In genomic region chr2:121564905-121565304, GRCh38 we compare ENCODE assay signal across 32 cellular contexts. TPM values are rescaled to one million over a fixed set of nuclear protein-coding genes. Genes with fewer than 3 reads are reported as not detected.
DNase-seq lines count a peak whose midpoint lies in the region; ATAC-seq and TF ChIP-seq lines count a peak whose summit lies in the region.
"Had no signal": no experiment of that assay in that cellular context is flagged by ENCODE, and none has a peak within 500 bp of the region (broad histone marks: within the 10 kb centered on the region; RNA-seq: fewer than 3 reads in every experiment).

No MANE protein-coding gene starts in this region.

- peak overlapping the region; percentile 49 to 64 (median 56) for H3K4me3 ChIP-seq in skeletal muscle tissue (ENCODE audit: low read length in 3 of 3)
- H3K4me3 ChIP-seq: breast epithelium, colonic mucosa, left lung, pancreas, PC-9 had no signal

- no peak for TF ChIP-seq CTCF in mesothelial cell of epicardium (IDR thresholded peaks at IDR 0.05; ENCODE audit: unreplicated experiment)

- H3K9ac ChIP-seq in skeletal muscle tissue (ENCODE audit: low read depth in 1 of 3, low read length in 3 of 3) = peak overlapping the region; percentile 64 to 96 (median 82)
- H3K9ac ChIP-seq: KMS-11 had no signal

- H3K9me3 ChIP-seq in skeletal muscle tissue (ENCODE audit: control insufficient read depth in 3 of 3, low read length in 3 of 3) = no peaks in the 10 kb centered on the region
- H3K9me3 ChIP-seq: breast epithelium, colonic mucosa, left lung, pancreas had no signal

- no peak for DNase-seq in activated naive CD8-positive, alpha-beta T cell treated with anti-CD3 and anti-CD28 coated beads for 36 hours
- no peak for DNase-seq in activated naive CD8-positive, alpha-beta T cell treated with anti-CD3 and anti-CD28 coated beads, Interleukin-2, amount 50 U/mL, for 24 hours
- no peak for DNase-seq in mesothelial cell of epicardium (ENCODE audit: low spot score in 2 of 2, unreplicated experiment in 2 of 2)
- DNase-seq in stimulated activated CD4-positive, alpha-beta T cell treated with anti-CD3 and anti-CD28 coated beads, Interleukin-15, amount 100 ng/mL, for 24 hours = no peak
- no peak for DNase-seq in NK-92 (lab: John Stamatoyannopoulos, UW; ENCODE audit: unreplicated experiment)
- DNase-seq in caudate nucleus (lab: John Stamatoyannopoulos, UW) = no peak
- DNase-seq: activated CD4-positive, alpha-beta T cell treated with anti-CD3 and anti-CD28 coated beads, Interleukin-2, amount 50 U/mL, for 4 hours; activated naive CD4-positive, alpha-beta T cell treated with anti-CD3 and anti-CD28 coated beads for 36 hours; amygdala; Calu3; colonic mucosa; DMS79; effector memory CD4-positive, alpha-beta T cell; H9; left lung; naive thymus-derived CD4-positive, alpha-beta T cell; NCI-H2029 treated with DMSO at 0.1 percent for 48 hours; NCI-H2227 treated with DMSO at 0.1 percent for 48 hours; NCI-H526 treated with DMSO at 0.1 percent for 48 hours; pancreas; PC-9; stimulated activated naive B cell treated with anti-CD40 and anti-IgM and Interleukin-4, amounts not matched to agents 10 μg/mL and 1 μg/mL and 100 μg/mL, for 72 hours; T-helper 2 cell had no signal

- no peaks in the 10 kb centered on the region for H3K36me3 ChIP-seq in skeletal muscle tissue (ENCODE audit: control insufficient read depth in 3 of 3, insufficient read depth in 3 of 3, low read length in 3 of 3)
- H3K36me3 ChIP-seq: breast epithelium, colonic mucosa, left lung, pancreas had no signal

- peak; percentile 75 for ATAC-seq in activated naive CD8-positive, alpha-beta T cell treated with anti-CD3 and anti-CD28 coated beads, Interleukin-2, amount 50 U/mL, for 24 hours
- ATAC-seq: left lung; naive thymus-derived CD4-positive, alpha-beta T cell; stimulated activated naive B cell treated with anti-CD40 and anti-IgM and Interleukin-4, amounts not matched to agents 10 μg/mL and 1 μg/mL and 100 μg/mL, for 72 hours had no signal

- H3K4me1 ChIP-seq in skeletal muscle tissue (ENCODE audit: control insufficient read depth in 3 of 3, insufficient read depth in 3 of 3, low read length in 3 of 3) = peaks cover 70 to 78% (median 73%) of the 10 kb centered on the region in 3 donors
- H3K4me1 ChIP-seq: colonic mucosa had no signal

- no peaks in the 10 kb centered on the region for H3K27me3 Mint-ChIP-seq in activated naive CD8-positive, alpha-beta T cell
- H3K27me3 Mint-ChIP-seq in activated naive CD8-positive, alpha-beta T cell treated with anti-CD3 and anti-CD28 coated beads for 36 hours = no peaks in the 10 kb centered on the region
- no peaks in the 10 kb centered on the region for H3K27me3 Mint-ChIP-seq in activated naive CD8-positive, alpha-beta T cell treated with anti-CD3 and anti-CD28 coated beads, Interleukin-2, amount 50 U/mL, for 24 hours
- no peaks in the 10 kb centered on the region for H3K27me3 Mint-ChIP-seq in mesothelial cell of epicardium (ENCODE audit: low read depth)
- H3K27me3 Mint-ChIP-seq: naive thymus-derived CD4-positive, alpha-beta T cell; stimulated activated naive B cell treated with anti-CD40 and anti-IgM and Interleukin-4, amounts not matched to agents 10 μg/mL and 1 μg/mL and 100 μg/mL, for 72 hours had no signal

- H3K27ac Mint-ChIP-seq in activated naive CD8-positive, alpha-beta T cell = peak overlapping the region; percentile 52
- no peak overlapping the region for H3K27ac Mint-ChIP-seq in activated naive CD8-positive, alpha-beta T cell treated with anti-CD3 and anti-CD28 coated beads for 36 hours
- H3K27ac Mint-ChIP-seq in activated naive CD8-positive, alpha-beta T cell treated with anti-CD3 and anti-CD28 coated beads, Interleukin-2, amount 50 U/mL, for 24 hours = no peak overlapping the region
- H3K27ac Mint-ChIP-seq in mesothelial cell of epicardium = peak overlapping the region; percentile 84
- H3K27ac Mint-ChIP-seq: activated naive CD4-positive, alpha-beta T cell treated with anti-CD3 and anti-CD28 coated beads for 36 hours; activated T-helper 1 cell treated with anti-CD3 and anti-CD28 coated beads, Interleukin-12 subunit alpha, Interleukin-12 subunit beta, Interleukin-2, Interleukin-4 antibody, amounts not matched to agents 30 ng/mL and 10 ng/mL and 1 ng/mL, durations not matched to agents 14 hours and 24 hours and 36 hours; stimulated activated naive B cell treated with anti-CD40 and anti-IgM and Interleukin-4, amounts not matched to agents 10 μg/mL and 1 μg/mL and 100 μg/mL, for 72 hours had no signal

- H3K9me3 Mint-ChIP-seq in activated naive CD8-positive, alpha-beta T cell (ENCODE audit: low read depth) = no peaks in the 10 kb centered on the region
- peaks cover 5% of the 10 kb centered on the region for H3K9me3 Mint-ChIP-seq in activated naive CD8-positive, alpha-beta T cell treated with anti-CD3 and anti-CD28 coated beads for 36 hours
- peaks cover 4% of the 10 kb centered on the region for H3K9me3 Mint-ChIP-seq in activated naive CD8-positive, alpha-beta T cell treated with anti-CD3 and anti-CD28 coated beads, Interleukin-2, amount 50 U/mL, for 24 hours
- H3K9me3 Mint-ChIP-seq in mesothelial cell of epicardium = peaks cover 6% of the 10 kb centered on the region
- H3K9me3 Mint-ChIP-seq: activated naive CD4-positive, alpha-beta T cell treated with anti-CD3 and anti-CD28 coated beads for 36 hours; activated T-helper 1 cell treated with anti-CD3 and anti-CD28 coated beads, Interleukin-12 subunit alpha, Interleukin-12 subunit beta, Interleukin-2, Interleukin-4 antibody, amounts not matched to agents 30 ng/mL and 10 ng/mL and 1 ng/mL, durations not matched to agents 14 hours and 24 hours and 36 hours had no signal

- no peak overlapping the region for H3K4me3 Mint-ChIP-seq in activated naive CD8-positive, alpha-beta T cell
- H3K4me3 Mint-ChIP-seq in activated naive CD8-positive, alpha-beta T cell treated with anti-CD3 and anti-CD28 coated beads for 36 hours = no peak overlapping the region
- no peak overlapping the region for H3K4me3 Mint-ChIP-seq in activated naive CD8-positive, alpha-beta T cell treated with anti-CD3 and anti-CD28 coated beads, Interleukin-2, amount 50 U/mL, for 24 hours
- no peak overlapping the region for H3K4me3 Mint-ChIP-seq in mesothelial cell of epicardium
- H3K4me3 Mint-ChIP-seq: activated naive CD4-positive, alpha-beta T cell treated with anti-CD3 and anti-CD28 coated beads for 36 hours; activated T-helper 1 cell treated with anti-CD3 and anti-CD28 coated beads, Interleukin-12 subunit alpha, Interleukin-12 subunit beta, Interleukin-2, Interleukin-4 antibody, amounts not matched to agents 30 ng/mL and 10 ng/mL and 1 ng/mL, durations not matched to agents 14 hours and 24 hours and 36 hours; H9; stimulated activated naive B cell treated with anti-CD40 and anti-IgM and Interleukin-4, amounts not matched to agents 10 μg/mL and 1 μg/mL and 100 μg/mL, for 72 hours had no signal

- H3K27ac ChIP-seq in skeletal muscle tissue (ENCODE audit: low read depth, low read length) (peak overlapping the region; percentile 90), caudate nucleus (ENCODE audit: low read depth, low read length) (no peak overlapping the region)
- H3K27ac ChIP-seq: C4-2B, colonic mucosa, epithelial cell of prostate, KMS-11, left lung, pancreas, PC-9 had no signal

- H3K4me1 Mint-ChIP-seq in activated naive CD8-positive, alpha-beta T cell (ENCODE audit: low read depth) = peaks cover 73% of the 10 kb centered on the region
- peaks cover 56% of the 10 kb centered on the region for H3K4me1 Mint-ChIP-seq in activated naive CD8-positive, alpha-beta T cell treated with anti-CD3 and anti-CD28 coated beads for 36 hours
- H3K4me1 Mint-ChIP-seq in activated naive CD8-positive, alpha-beta T cell treated with anti-CD3 and anti-CD28 coated beads, Interleukin-2, amount 50 U/mL, for 24 hours = peaks cover 55% of the 10 kb centered on the region
- peaks cover 27% of the 10 kb centered on the region for H3K4me1 Mint-ChIP-seq in mesothelial cell of epicardium

- peaks cover 10% of the 10 kb centered on the region for H3K36me3 Mint-ChIP-seq in activated naive CD8-positive, alpha-beta T cell
- H3K36me3 Mint-ChIP-seq in activated naive CD8-positive, alpha-beta T cell treated with anti-CD3 and anti-CD28 coated beads for 36 hours = peaks cover 21% of the 10 kb centered on the region
- peaks cover 21% of the 10 kb centered on the region for H3K36me3 Mint-ChIP-seq in activated naive CD8-positive, alpha-beta T cell treated with anti-CD3 and anti-CD28 coated beads, Interleukin-2, amount 50 U/mL, for 24 hours (ENCODE audit: low read depth)
- H3K36me3 Mint-ChIP-seq in mesothelial cell of epicardium = peaks cover 3% of the 10 kb centered on the region

- no peaks in the 10 kb centered on the region for H3K27me3 ChIP-seq in skeletal muscle tissue (ENCODE audit: control insufficient read depth in 3 of 3, insufficient read depth in 3 of 3, low read length in 3 of 3)
- H3K27me3 ChIP-seq: breast epithelium, colonic mucosa, left lung, pancreas had no signal

RNA-seq across cellular contexts. Expression of gene RNU4ATAC, which starts 34.2 kb away (rescaled TPM):
- total RNA-seq in activated naive CD8-positive, alpha-beta T cell treated with anti-CD3 and anti-CD28 coated beads for 36 hours = not detected
- not detected in 3 replicates for total RNA-seq in mesothelial cell of epicardium
- total RNA-seq in skeletal muscle tissue = not detected
- total RNA-seq: A172; activated naive CD4-positive, alpha-beta T cell treated with anti-CD3 and anti-CD28 coated beads for 36 hours; activated T-helper 1 cell treated with anti-CD3 and anti-CD28 coated beads, Interleukin-12 subunit alpha, Interleukin-12 subunit beta, Interleukin-2, Interleukin-4 antibody, amounts not matched to agents 30 ng/mL and 10 ng/mL and 1 ng/mL, durations not matched to agents 14 hours and 24 hours and 36 hours; breast epithelium; Calu3; colonic mucosa; H9; left lung; naive thymus-derived CD4-positive, alpha-beta T cell; PC-9; sciatic nerve had no signal

Comparison
In these comparisons a context has a peak if more than half of its experiments do, and no peak if none do; other contexts are left out.
1. H3K27ac Mint-ChIP-seq: peak in activated naive CD8-positive, alpha-beta T cell (single experiment) and mesothelial cell of epicardium (single experiment); none in activated naive CD8-positive, alpha-beta T cell treated with anti-CD3 and anti-CD28 coated beads for 36 hours (single experiment) and activated naive CD8-positive, alpha-beta T cell treated with anti-CD3 and anti-CD28 coated beads, Interleukin-2, amount 50 U/mL, for 24 hours (single experiment).